Comparison of ENCODE assay signal across 8 cellular contexts in the genomic region with DNA sequence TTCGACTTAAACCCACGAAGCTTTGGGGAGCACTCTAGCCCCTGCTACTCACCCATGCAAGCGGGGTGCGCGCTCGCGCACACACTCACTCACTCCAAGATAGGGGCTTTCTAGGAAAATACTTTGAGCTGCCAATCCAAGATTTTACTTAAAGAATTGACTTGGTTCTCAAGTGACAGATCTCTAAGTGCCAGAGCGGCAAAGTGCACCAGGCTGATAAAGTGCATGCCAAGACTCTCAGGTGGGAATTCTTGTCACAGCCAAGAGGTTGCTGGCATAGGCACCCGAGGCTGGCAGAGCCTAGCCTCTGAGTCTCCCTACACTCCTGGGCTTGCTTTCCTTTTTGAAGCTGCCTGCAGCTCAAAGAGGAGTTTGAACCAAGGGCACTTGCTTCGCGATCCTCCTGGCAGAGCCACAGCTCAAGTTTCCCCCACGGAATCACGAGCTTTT. TPM values are rescaled to one million over a fixed set of nuclear protein-coding genes. Genes with fewer than 3 reads are reported as not detected.
DNase-seq lines count a peak whose midpoint lies in the region; ATAC-seq, FAIRE-seq and TF ChIP-seq lines count a peak whose summit lies in the region.

No MANE protein-coding gene starts in this region.

- RAD21 ChIA-PET in GM12878 (lab: Charles Lee; ENCODE audit: unreplicated experiment), result interaction anchor here (1.4 to 2.7 kb wide), 4 partner anchors 12 to 727 kb away, joined by 3 to 10 read pairs (median 7); no protein-coding TSS in a partner anchor

- H3K36me3 Mint-ChIP-seq in type B pancreatic cell, result peaks cover 14% of the 10 kb centered on the region

- H3K9ac ChIP-seq in GM12878 (ENCODE audit: control insufficient read depth, insufficient read depth, low read length), result 0 out of 2 replicates have a peak overlapping the region, but pooled peaks have one; percentile 23

- SMC1A ChIA-PET in GM12878 (lab: Charles Lee; ENCODE audit: uncharacterized antibody, unreplicated experiment), result interaction anchor here (0.7 to 3.3 kb wide), 5 partner anchors 20 to 122 kb away, joined by 3 to 13 read pairs (median 5); no protein-coding TSS in a partner anchor

- FAIRE-seq in GM12878 (lab: Jason Lieb, UNC), result no peak

- in situ Hi-C loops in GM12878 (cut with MboI), result loop anchor here (10.0 kb wide), 1 partner anchor 688 kb away; no protein-coding TSS in a partner anchor

- no TSS peak for BruUV-seq in GM12878 (replicated peaks; lab: Mats Ljungman, UMichigan)

- H3K9me3 ChIP-seq in cardiac muscle cell (ENCODE audit: low read depth) (no peaks in the 10 kb centered on the region), GM12878 (replicated peaks; ENCODE audit: control insufficient read depth, insufficient read depth, low read length) (no peaks in the 10 kb centered on the region; the same call in 2 of the 3 replicates), left lung (no peaks in the 10 kb centered on the region)

- TF ChIP-seq POLR2A in GM12878 (IDR thresholded peaks at IDR 0.05; ENCODE audit: low read depth, low read length), result no peak

- peaks cover 64% of the 10 kb centered on the region for H3K27me3 Mint-ChIP-seq in type B pancreatic cell

- peaks cover 19% of the 10 kb centered on the region for H3K4me1 ChIP-seq in cardiac muscle cell (ENCODE audit: low read depth)
- peaks cover 34% of the 10 kb centered on the region for H3K4me1 ChIP-seq in GM12878 (ENCODE audit: control insufficient read depth, insufficient read depth, low read length)
- H3K4me1 ChIP-seq in left lung, result peaks cover 29 to 74% of the 10 kb centered on the region in 2 donors

- TF ChIP-seq RAD21 in GM12878 (IDR thresholded peaks at IDR 0.05; ENCODE audit: insufficient read depth, low read depth, low read length), result no peak

- H3K79me2 ChIP-seq in GM12878 (ENCODE audit: control insufficient read depth, insufficient read depth, low read length), result no peaks in the 10 kb centered on the region

- peak; percentile 19 to 33 for DNase-seq in cardiac muscle cell (ENCODE audit: low read depth in 1 of 2, low spot score in 1 of 2)
- no peak for DNase-seq in cardiac septum (ENCODE audit: low spot score)
- no peak for DNase-seq in GM12878 (ENCODE audit: low read depth, low spot score)
- peak; percentile 60 to 71 for DNase-seq in left lung
- no peak for DNase-seq in type B pancreatic cell (ENCODE audit: extremely low spot score, unreplicated experiment)
- DNase-seq in NCI-H510A (lab: John Stamatoyannopoulos, UW), result no peak
- DNase-seq in NCI-H187 (lab: John Stamatoyannopoulos, UW), result no peak
- DNase-seq in OCI-M2 (lab: John Stamatoyannopoulos, UW; ENCODE audit: unreplicated experiment), result no peak

- CTCF ChIA-PET in GM12878 (lab: Yijun Ruan, JAX), result interaction anchor here (0.6 to 4.5 kb wide), 6 partner anchors 12 to 93 kb away, joined by 3 to 48 read pairs (median 12); no protein-coding TSS in a partner anchor

- no peaks in the 10 kb centered on the region for H3K36me3 ChIP-seq in cardiac muscle cell
- no peaks in the 10 kb centered on the region for H3K36me3 ChIP-seq in GM12878 (ENCODE audit: control insufficient read depth in 2 of 2, insufficient read depth in 2 of 2, low read length in 1 of 2)
- peaks cover 0 to 14% of the 10 kb centered on the region in 2 donors for H3K36me3 ChIP-seq in left lung

- intact Hi-C loops in cardiac septum (cut with DNase I) (no loop called here), GM12878 (cut with micrococcal nuclease; ENCODE audit: unreplicated experiment) (loop anchor here (10.0 kb wide), 1 partner anchor 688 kb away; no protein-coding TSS in a partner anchor), left lung (cut with DNase I) (loop anchor here (10.0 kb wide), 2 partner anchors 98 to 548 kb away; no protein-coding TSS in a partner anchor)

- peak overlapping the region; percentile 98 for H3K4me3 Mint-ChIP-seq in type B pancreatic cell

- H3K27ac Mint-ChIP-seq in type B pancreatic cell, result peak overlapping the region; percentile 98

- ATAC-seq in GM12878 (no peak), left lung (peak; percentile 38)

- no peak overlapping the region; the same call in 1 of the 2 replicates for H2AFZ ChIP-seq in GM12878 (ENCODE audit: control insufficient read depth, low read depth, low read length)

- no peaks in the 10 kb centered on the region for H3K9me3 Mint-ChIP-seq in type B pancreatic cell

- TF ChIP-seq CTCF in cardiac muscle cell (IDR thresholded peaks at IDR 0.05; ENCODE audit: low read depth, low read length) (no peak), GM12878 (IDR thresholded peaks at IDR 0.05 in 2 of 3, conservative IDR thresholded peaks at IDR 0.05 in 1 of 3; ENCODE audit: control insufficient read depth in 2 of 3, extremely low read depth in 1 of 3, insufficient read depth in 1 of 3, low read depth in 3 of 3, low read length in 3 of 3) (no peak), left lung (IDR thresholded peaks at IDR 0.05) (no peak), type B pancreatic cell (conservative IDR thresholded peaks at IDR 0.05) (no peak)

- H3K27me3 ChIP-seq in cardiac muscle cell (peaks cover 33% of the 10 kb centered on the region), GM12878 (replicated peaks in 1 of 2; ENCODE audit: control insufficient read depth in 2 of 2, insufficient read depth in 2 of 2, low read length in 1 of 2) (peaks cover 30 to 43% of the 10 kb centered on the region in 2 experiments), left lung (peaks cover 0 to 37% of the 10 kb centered on the region in 2 donors)

- peak overlapping the region; percentile 88 for H3K4me2 ChIP-seq in GM12878 (ENCODE audit: control insufficient read depth, insufficient read depth)

- no peak overlapping the region for H3K27ac ChIP-seq in cardiac muscle cell
- no peak overlapping the region for H3K27ac ChIP-seq in GM12878 (ENCODE audit: control insufficient read depth, insufficient read depth)
- peak overlapping the region; percentile 77 to 94 for H3K27ac ChIP-seq in left lung

- H3K4me3 ChIP-seq in cardiac muscle cell, result peak overlapping the region; percentile 68
- H3K4me3 ChIP-seq in GM12878, result peak overlapping the region; percentile 65
- peak overlapping the region; percentile 59 to 60 for H3K4me3 ChIP-seq in left lung

- no peaks in the 10 kb centered on the region for H4K20me1 ChIP-seq in GM12878 (ENCODE audit: control insufficient read depth, insufficient read depth)

- POLR2A ChIA-PET in GM12878 (lab: Charles Lee), result no interaction called here

- H3K4me1 Mint-ChIP-seq in type B pancreatic cell (ENCODE audit: unreplicated experiment), result peaks cover 23% of the 10 kb centered on the region

- WGBS in GM12878 (ENCODE audit: insufficient coverage, insufficient replicate concordance, low lambda C conversion rate, missing lambda C conversion rate), result 55% methylated on average over 13 of the region's 13 CpGs

- no peak for TF ChIP-seq EP300 in GM12878 (IDR thresholded peaks at IDR 0.05; ENCODE audit: borderline replicate concordance in 1 of 2, control insufficient read depth in 1 of 2, low read depth in 2 of 2, low read length in 2 of 2)

TF ChIP-seq in GM12878, 131 proteins besides CTCF, POLR2A, EP300 and RAD21 (continues in another document):
- TF ChIP-seq YY1 (IDR thresholded peaks at IDR 0.05; ENCODE audit: low read depth, low read length), result no peak
- TF ChIP-seq RAD51 (IDR thresholded peaks at IDR 0.05), result no peak

RNA-seq across cellular contexts. Expression of gene ADM, which starts 2.6 kb away (rescaled TPM):
- 79.6 and 144 TPM in 2 replicates for total RNA-seq in cardiac muscle cell
- polyA plus RNA-seq in cardiac muscle cell, result 60.2 and 93.1 TPM in 2 replicates
- 5.3 TPM for total RNA-seq in cardiac septum
- total RNA-seq in GM12878 (2013; cell fraction: nucleolus; rRNA removed), result 9.9 and 12.6 TPM in 2 replicates
- not detected in 2 replicates for total RNA-seq in GM12878 (2014; rRNA removed)
- not detected in 2 replicates for total RNA-seq in GM12878 (2014; rRNA removed; fragmentation: Illumina TruSeq; extraction: Trizol)
- 0.21 TPM in 1 of 2 replicates, not detected in the other for total RNA-seq in GM12878 (2021)
- 1.3 TPM for polyA plus RNA-seq in GM12878 (2011; ENCODE audit: low read depth)
- 2.7 and 4.2 TPM in 2 replicates for polyA plus RNA-seq in GM12878 (2011; rRNA removed)
- 5.5 and 8.1 TPM in 2 replicates for polyA plus RNA-seq in GM12878 (2011; cell fraction: cytosol; rRNA removed)
- polyA plus RNA-seq in GM12878 (2011; cell fraction: nucleus; rRNA removed), result 3.5 and 8.1 TPM in 2 replicates
- 1.3 and 3.2 TPM in 2 replicates for polyA plus RNA-seq in GM12878 (2012)
- polyA plus RNA-seq in GM12878 (2014; fragmentation: Illumina TruSeq; extraction: Trizol), result not detected in 2 replicates
- polyA plus RNA-seq in GM12878 (2014; fragmentation: Nextera tagmentation; extraction: Ambion mirVana), result not detected
- not detected in 2 replicates for polyA plus RNA-seq in GM12878 (2014; rRNA removed)
- under 1 TPM in 1 of 2 experiments, not detected in 1; 0.11 TPM for polyA plus RNA-seq in GM12878 (2016; fragmentation: Nextera tagmentation; extraction: Ambion mirVana)
- 1.3 and 11.4 TPM in 2 replicates for polyA minus RNA-seq in GM12878 (2011; rRNA and poly(A)+ RNA removed)
- polyA minus RNA-seq in GM12878 (2011; cell fraction: cytosol; rRNA and poly(A)+ RNA removed), result 2.0 and 3.3 TPM in 2 replicates
- 3.3 and 5.6 TPM in 2 replicates for polyA minus RNA-seq in GM12878 (2011; cell fraction: nucleus; rRNA and poly(A)+ RNA removed)
- 10 to 100 TPM in 1 of 2 donors, 1 to 10 TPM in 1; 7.3 to 51.4 TPM for total RNA-seq in left lung
- total RNA-seq in type B pancreatic cell (ENCODE audit: low replicate concordance), result 28.8 and 67.2 TPM in 2 replicates

RNA-seq across cellular contexts. Expression of gene SBF2, which starts 8.3 kb away (rescaled TPM):
- total RNA-seq in cardiac muscle cell (22.0 and 32.3 TPM in 2 replicates), cardiac septum (27.9 TPM), GM12878 (2014; rRNA removed) (0.65 and 1.6 TPM in 2 replicates), GM12878 (2014; rRNA removed; fragmentation: Illumina TruSeq; extraction: Trizol) (0.92 and 1.1 TPM in 2 replicates), GM12878 (2021) (0.62 and 0.96 TPM in 2 replicates), left lung (10 to 100 TPM; 25.7 to 34.0 TPM), type B pancreatic cell (ENCODE audit: low replicate concordance) (30.4 and 39.5 TPM in 2 replicates)
- polyA plus RNA-seq in cardiac muscle cell (13.3 and 21.0 TPM in 2 replicates), GM12878 (2011; rRNA removed) (1.7 and 2.3 TPM in 2 replicates), GM12878 (2014; fragmentation: Illumina TruSeq; extraction: Trizol) (0.35 and 1.3 TPM in 2 replicates), GM12878 (2014; fragmentation: Nextera tagmentation; extraction: Ambion mirVana) (under 1 TPM; 0.24 to 0.26 TPM), GM12878 (2014; rRNA removed) (0.38 and 1.1 TPM in 2 replicates), GM12878 (2016; fragmentation: Nextera tagmentation; extraction: Ambion mirVana) (1 to 10 TPM; 2.1 to 2.2 TPM)
- total RNA-seq in GM12878 (2013; cell fraction: nucleolus; rRNA removed), result 21.9 and 24.8 TPM in 2 replicates
- 1.8 TPM for polyA plus RNA-seq in GM12878 (2011; ENCODE audit: low read depth)
- polyA plus RNA-seq in GM12878 (2011; cell fraction: cytosol; rRNA removed), result 0.88 and 1.1 TPM in 2 replicates
- polyA plus RNA-seq in GM12878 (2011; cell fraction: nucleus; rRNA removed), result 2.2 and 2.4 TPM in 2 replicates
- polyA plus RNA-seq in GM12878 (2012), result 1.3 and 2.3 TPM in 2 replicates
- polyA minus RNA-seq in GM12878 (2011; rRNA and poly(A)+ RNA removed), result 5.1 and 5.2 TPM in 2 replicates
- polyA minus RNA-seq in GM12878 (2011; cell fraction: cytosol; rRNA and poly(A)+ RNA removed), result 2.0 and 3.2 TPM in 2 replicates
- polyA minus RNA-seq in GM12878 (2011; cell fraction: nucleus; rRNA and poly(A)+ RNA removed), result 3.7 and 5.0 TPM in 2 replicates

Comparison
In these comparisons a context has a peak if more than half of its experiments do, and no peak if none do; other contexts are left out.
1. DNase-seq: peak in cardiac muscle cell (2 of 2) and left lung (2 of 2); none in cardiac septum (single experiment), GM12878 (single experiment), type B pancreatic cell (single experiment), NCI-H510A (single experiment), NCI-H187 (0 of 2) and OCI-M2 (single experiment).
2. H3K27ac ChIP-seq: peak in left lung (2 of 2); none in cardiac muscle cell (single experiment) and GM12878 (single experiment).
3. Peak in every context shown above with its lines, with median percentiles within 50 percentile points of each other: H3K4me3 ChIP-seq.